ENCODE assay signal across 8 cellular contexts in the genomic region with DNA sequence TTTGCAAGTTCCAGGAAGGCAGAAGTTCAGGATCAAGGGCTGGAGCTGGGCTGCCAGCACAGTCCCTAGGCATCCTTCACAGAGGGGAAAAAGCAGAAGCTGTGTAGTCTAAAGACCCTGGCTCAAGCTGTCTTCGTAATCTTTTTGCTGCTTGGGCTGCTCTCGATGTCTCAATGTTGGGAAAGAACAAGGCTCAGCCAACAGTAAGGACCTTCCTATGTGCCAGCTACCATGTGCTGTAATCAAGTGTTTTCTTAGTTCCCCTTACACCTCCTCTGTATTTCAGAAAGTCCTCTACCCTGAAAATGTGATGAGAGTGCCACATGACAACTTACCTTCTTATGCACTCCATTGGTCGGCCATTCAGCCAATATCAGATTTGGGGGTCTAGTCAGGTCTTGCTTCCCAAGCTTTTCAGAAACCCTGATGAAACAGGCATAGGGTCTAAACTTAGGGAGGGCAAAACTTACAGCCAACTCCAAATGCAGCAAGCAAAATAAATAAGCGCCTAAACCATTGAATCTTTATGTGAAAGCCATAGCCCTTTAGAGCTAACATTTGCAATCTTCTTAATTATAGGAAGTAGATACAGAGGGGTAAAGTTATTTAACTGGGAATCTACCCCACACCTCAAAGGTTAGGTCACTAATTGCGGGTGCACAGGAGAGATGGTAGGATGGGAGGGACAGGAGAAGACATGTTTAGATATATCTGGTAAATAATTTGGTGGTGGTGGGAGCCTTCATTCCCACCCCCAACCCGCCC. TPM values are rescaled to one million over a fixed set of nuclear protein-coding genes. Genes with fewer than 3 reads are reported as not detected.
A peak's percentile ranks its signal among the peaks of the same experiment; 100 is the strongest.
DNase-seq lines count a peak whose midpoint lies in the region; ATAC-seq and TF ChIP-seq lines count a peak whose summit lies in the region.

No MANE protein-coding gene starts in this region.

- H3K27ac ChIP-seq in heart right ventricle = peak overlapping the region in 9 of 10 donors; percentile 16 to 99 (median 94)
- H3K27ac ChIP-seq in IMR-90 (ENCODE audit: insufficient read depth, low read length) = no peak overlapping the region
- peak overlapping the region; percentile 66 to 85 for H3K27ac ChIP-seq in ascending aorta

- H3K9me1 ChIP-seq in IMR-90 (ENCODE audit: insufficient read depth, low read length) = peaks cover 9% of the 10 kb centered on the region; the same call in 1 of the 2 replicates

- H2BK120ac ChIP-seq in IMR-90 (ENCODE audit: low read depth, low read length) = no peak overlapping the region

- peak overlapping the region; percentile 11; the same call in 1 of the 2 replicates for H3K4me2 ChIP-seq in IMR-90 (ENCODE audit: low read depth, low read length)

- no peak overlapping the region for H2BK20ac ChIP-seq in IMR-90 (ENCODE audit: low read depth, low read length)

- H3K4me1 ChIP-seq in heart right ventricle (peaks cover 0 to 68% (median 38%) of the 10 kb centered on the region in 9 donors), IMR-90 (ENCODE audit: control insufficient read depth, insufficient read depth, low read length) (peaks cover 2% of the 10 kb centered on the region), ascending aorta (peaks cover 2 to 20% of the 10 kb centered on the region in 2 donors)

- H3K56ac ChIP-seq in IMR-90 (ENCODE audit: extremely low read depth, insufficient read depth, low read length) = no peak overlapping the region

- no peak for ATAC-seq in heart right ventricle
- no peak for ATAC-seq in Right ventricle myocardium inferior
- no peak for ATAC-seq in IMR-90 (ENCODE audit: low read depth)
- no peak for ATAC-seq in naive B cell (ENCODE audit: low read depth in 2 of 2)

- H3K36me3 ChIP-seq in heart right ventricle (peaks cover 0 to 16% (median 0%) of the 10 kb centered on the region in 9 donors), IMR-90 (ENCODE audit: control insufficient read depth, insufficient read depth, low read length) (peaks cover 2% of the 10 kb centered on the region; the same call in 1 of the 2 replicates), ascending aorta (peaks cover 6% of the 10 kb centered on the region in 2 donors)

- BruUV-seq in IMR-90 (replicated peaks; lab: Mats Ljungman, UMichigan) = no TSS peak

- CTCF ChIA-PET in IMR-90 (lab: Yijun Ruan, JAX) = interaction anchor here (1.2 kb wide), 1 partner anchor 14 kb away, joined by 4 read pairs; no protein-coding TSS in a partner anchor

- H2AFZ ChIP-seq in IMR-90 (replicated peaks; ENCODE audit: low read length, poor library complexity) = no peak overlapping the region

- peak overlapping the region; percentile 11 to 53; a peak in 1 of 4 replicates for H4K8ac ChIP-seq in IMR-90 (ENCODE audit: low read depth in 2 of 2, low read length in 2 of 2)

- peaks cover 6 to 24% of the 10 kb centered on the region in 2 experiments; a peak in 3 of 4 replicates for H3K79me1 ChIP-seq in IMR-90 (ENCODE audit: low read depth in 1 of 2, low read length in 2 of 2)

- H3K23ac ChIP-seq in IMR-90 (ENCODE audit: low read depth, low read length) = peak overlapping the region; percentile 28

- no peaks in the 10 kb centered on the region for H3K9me3 Mint-ChIP-seq in naive B cell

- no peak overlapping the region for H3K18ac ChIP-seq in IMR-90 (ENCODE audit: low read depth, low read length)

- TF ChIP-seq RAD21 in IMR-90 (IDR thresholded peaks at IDR 0.05; ENCODE audit: low read length) = no peak

- H2BK15ac ChIP-seq in IMR-90 (ENCODE audit: low read depth, low read length) = 0 out of 3 replicates have a peak overlapping the region, but pooled peaks have one; percentile 16

- H2BK5ac ChIP-seq in IMR-90 (ENCODE audit: low read depth, low read length, poor library complexity, severe bottlenecking) = no peak overlapping the region

- H3K4me3 ChIP-seq in heart right ventricle (peak overlapping the region in 9 of 10 donors; percentile 38 to 98 (median 94)), IMR-90 (ENCODE audit: insufficient read depth, low read depth, low read length) (no peak overlapping the region), ascending aorta (peak overlapping the region; percentile 77 to 84)

- intact Hi-C loops in heart right ventricle (cut with DNase I) = loop anchor here (2.0 to 10.0 kb wide), 6 partner anchors 51 to 471 kb away; a partner anchor contains a TSS
- intact Hi-C loops in Right ventricle myocardium inferior (cut with DNase I) = loop anchor here (5.0 kb wide), 1 partner anchor 474 kb away; no protein-coding TSS in a partner anchor
- intact Hi-C loops in IMR-90 (cut with micrococcal nuclease) = loop anchor here (5.0 kb wide), 3 partner anchors 49 to 529 kb away; no protein-coding TSS in a partner anchor
- intact Hi-C loops in ascending aorta (cut with DNase I) = loop anchor here (5.0 kb wide), 2 partner anchors 199 to 884 kb away; a partner anchor contains a TSS

- no peaks in the 10 kb centered on the region for H3K9me3 ChIP-seq in heart right ventricle
- no peaks in the 10 kb centered on the region for H3K9me3 ChIP-seq in IMR-90 (ENCODE audit: control insufficient read depth, insufficient read depth, low read length)
- H3K9me3 ChIP-seq in ascending aorta = no peaks in the 10 kb centered on the region

- peak overlapping the region; percentile 43; the same call in 1 of the 2 replicates for H2AK5ac ChIP-seq in IMR-90 (ENCODE audit: low read depth, low read length)

- TF ChIP-seq CTCF in heart right ventricle (IDR thresholded peaks at IDR 0.05) = no peak
- no peak for TF ChIP-seq CTCF in IMR-90 (conservative IDR thresholded peaks at IDR 0.05; ENCODE audit: low read depth, low read length)
- TF ChIP-seq CTCF in ascending aorta (IDR thresholded peaks at IDR 0.05) = no peak

- no peak overlapping the region for H3K14ac ChIP-seq in IMR-90 (replicated peaks; ENCODE audit: low read depth, low read length)

- H3K4me1 Mint-ChIP-seq in naive B cell = peaks cover 40 to 72% (median 65%) of the 10 kb centered on the region in 3 donors

- H4K91ac ChIP-seq in IMR-90 (ENCODE audit: insufficient read depth, low read depth, low read length) = no peak overlapping the region

- H3K27me3 Mint-ChIP-seq in naive B cell = no peaks in the 10 kb centered on the region

- dilution Hi-C loops in IMR-90 (cut with HindIII; ENCODE audit: low sequenced_read_pairs, unreplicated experiment) = no loop called here

- peaks cover 6 to 7% of the 10 kb centered on the region in 2 donors for H3K36me3 Mint-ChIP-seq in naive B cell

- no peak overlapping the region for H3K9ac ChIP-seq in IMR-90 (ENCODE audit: low read depth, low read length)

- DNase-seq in heart right ventricle = no peak
- DNase-seq in Right ventricle myocardium inferior (ENCODE audit: missing footprints) = no peak
- DNase-seq in IMR-90 = no peak
- no peak for DNase-seq in ascending aorta (ENCODE audit: low spot score in 2 of 2)
- DNase-seq in naive B cell = no peak
- DNase-seq in NCI-H2227 treated with DMSO at 0.1 percent for 48 hours (lab: John Stamatoyannopoulos, UW) = no peak
- no peak for DNase-seq in stimulated activated CD4-positive, alpha-beta T cell treated with anti-CD3 and anti-CD28 coated beads, Interleukin-12 subunit alpha, Interleukin-12 subunit beta, amount 100 ng/mL, for 4 hours
- DNase-seq in SW480 (ENCODE audit: low spot score) = no peak

- H3K4ac ChIP-seq in IMR-90 (ENCODE audit: low read depth, low read length) = 0 out of 2 replicates have a peak overlapping the region, but pooled peaks have one; percentile 1

- TF ChIP-seq POLR2A in IMR-90 (IDR thresholded peaks at IDR 0.05; ENCODE audit: low read depth, low read length) = no peak

- peaks cover 15% of the 10 kb centered on the region; the same call in 1 of the 2 replicates for H4K20me1 ChIP-seq in IMR-90 (ENCODE audit: insufficient read depth, low read length)

- no peak overlapping the region for H4K5ac ChIP-seq in IMR-90 (ENCODE audit: low read depth, low read length)

- peak overlapping the region; percentile 72 to 98 (median 96) for H3K4me3 Mint-ChIP-seq in naive B cell

- 59 to 61% methylated on average over 6 of the region's 6 CpGs for WGBS in heart right ventricle, 2 donors
- WGBS in IMR-90 (ENCODE audit: extremely low coverage in 2 of 2, insufficient read length in 1 of 2), 2 experiments = 73% methylated on average over 2 of the region's 6 CpGs; no CpG with 5 or more reads in 1 of the 2 experiments

- peak overlapping the region; percentile 84 to 98 (median 96) for H3K27ac Mint-ChIP-seq in naive B cell

- POLR2A ChIA-PET in IMR-90 (lab: Charles Lee; ENCODE audit: unreplicated experiment) = no interaction called here

- peak overlapping the region; percentile 5 for H2AK9ac ChIP-seq in IMR-90 (replicated peaks; ENCODE audit: low read depth, low read length, poor library complexity)

- H3K27me3 ChIP-seq in heart right ventricle = no peaks in the 10 kb centered on the region
- H3K27me3 ChIP-seq in IMR-90 (ENCODE audit: control insufficient read depth, insufficient read depth, low read length) = no peaks in the 10 kb centered on the region
- H3K27me3 ChIP-seq in ascending aorta = no peaks in the 10 kb centered on the region

- in situ Hi-C loops in IMR-90 (cut with MboI; ENCODE audit: low sequenced_read_pairs) = no loop called here

TF ChIP-seq in IMR-90, 13 proteins besides CTCF, POLR2A, EP300 and RAD21 (continues in another document):
- TF ChIP-seq CHD1 (IDR thresholded peaks at IDR 0.05; ENCODE audit: low read depth, low read length) = no peak
- no peak for TF ChIP-seq MAZ (IDR thresholded peaks at IDR 0.05; ENCODE audit: borderline replicate concordance, low read depth, low read length)
- no peak for TF ChIP-seq RCOR1 (IDR thresholded peaks at IDR 0.05; ENCODE audit: insufficient replicate concordance, low read length)
- no peak for TF ChIP-seq BHLHE40 (IDR thresholded peaks at IDR 0.05; ENCODE audit: low read depth, low read length)
- no peak for TF ChIP-seq CEBPB (IDR thresholded peaks at IDR 0.05; ENCODE audit: low read depth, low read length)
- TF ChIP-seq MXI1 (IDR thresholded peaks at IDR 0.05; ENCODE audit: borderline replicate concordance, low read depth, low read length) = no peak
- TF ChIP-seq, protein P1, sequence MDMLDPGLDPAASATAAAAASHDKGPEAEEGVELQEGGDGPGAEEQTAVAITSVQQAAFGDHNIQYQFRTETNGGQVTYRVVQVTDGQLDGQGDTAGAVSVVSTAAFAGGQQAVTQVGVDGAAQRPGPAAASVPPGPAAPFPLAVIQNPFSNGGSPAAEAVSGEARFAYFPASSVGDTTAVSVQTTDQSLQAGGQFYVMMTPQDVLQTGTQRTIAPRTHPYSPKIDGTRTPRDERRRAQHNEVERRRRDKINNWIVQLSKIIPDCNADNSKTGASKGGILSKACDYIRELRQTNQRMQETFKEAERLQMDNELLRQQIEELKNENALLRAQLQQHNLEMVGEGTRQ (IDR thresholded peaks at IDR 0.05; ENCODE audit: low read depth, low read length) = no peak
- TF ChIP-seq FOS (IDR thresholded peaks at IDR 0.05; ENCODE audit: low read depth, low read length) = no peak

RNA-seq across cellular contexts. Expression of a gene that starts 1.2 kb away (rescaled TPM):
- total RNA-seq in heart right ventricle (10 to 100 TPM in 4 of 10 donors, 1 to 10 TPM in 6; 6.7 to 19.0 (median 9.1) TPM), Right ventricle myocardium inferior (6.3 TPM), IMR-90 (2012; rRNA removed) (20.8 and 23.5 TPM in 2 replicates), ascending aorta (27.2 TPM)
- polyA plus RNA-seq in heart right ventricle (1 to 10 TPM; 2.2 to 4.6 TPM), IMR-90 (2012; rRNA removed) (19.9 and 27.0 TPM in 2 replicates), naive B cell (ENCODE audit: low read depth in 6 of 6) (10 to 100 TPM; 43.5 to 77.8 (median 57.4) TPM)
- 9.4 and 12.3 TPM in 2 replicates for polyA plus RNA-seq in IMR-90 (2012; cell fraction: cytosol; rRNA removed)
- polyA plus RNA-seq in IMR-90 (2012; cell fraction: nucleus; rRNA removed; ENCODE audit: low replicate concordance) = 15.0 and 38.4 TPM in 2 replicates
